ENCODE assay signal across 22 cellular contexts in genomic region chr2:22035333-22035964, GRCh38.
DNase-seq lines count a peak whose midpoint lies in the region; ATAC-seq and TF ChIP-seq lines count a peak whose summit lies in the region.
"Had no signal": no experiment of that assay in that cellular context is flagged by ENCODE, and none has a peak within 500 bp of the region (broad histone marks: within the 10 kb centered on the region; RNA-seq: fewer than 3 reads in every experiment).

No MANE protein-coding gene starts in this region.

- no peaks in the 10 kb centered on the region for H3K36me3 Mint-ChIP-seq in mesothelial cell of epicardium
- H3K36me3 Mint-ChIP-seq: CD8-positive, alpha-beta T cell had no signal

- peaks cover 13% of the 10 kb centered on the region for H3K9me3 Mint-ChIP-seq in mesothelial cell of epicardium

- no peak overlapping the region for H3K4me3 Mint-ChIP-seq in mesothelial cell of epicardium
- H3K4me3 Mint-ChIP-seq: CD8-positive, alpha-beta T cell; HFFc6 had no signal

- H3K4me3 ChIP-seq in SK-N-MC (peak overlapping the region; percentile 70), heart left ventricle (no peak overlapping the region), breast epithelium (no peak overlapping the region)
- H3K4me3 ChIP-seq: BLaER1 treated with 17β-estradiol and CSF1 and Interleukin-3, amounts not matched to agents 10 nM and 100 nM; PC-9; SJCRH30 had no signal

- peak overlapping the region; percentile 98 for H3K27ac ChIP-seq in SK-N-MC
- peak overlapping the region in 6 of 12 donors; percentile 10 to 52 (median 40) for H3K27ac ChIP-seq in heart left ventricle
- H3K27ac ChIP-seq in breast epithelium = no peak overlapping the region
- H3K27ac ChIP-seq: BLaER1 treated with 17β-estradiol and CSF1 and Interleukin-3, amounts not matched to agents 10 nM and 100 nM; PC-9; RWPE1; SJCRH30 had no signal

- TF ChIP-seq POLR2A in heart left ventricle (IDR thresholded peaks at IDR 0.05) (no peak), breast epithelium (IDR thresholded peaks at IDR 0.05) (no peak)

- H3K4me1 Mint-ChIP-seq in mesothelial cell of epicardium = peaks cover 8% of the 10 kb centered on the region

- H3K36me3 ChIP-seq in SK-N-MC (ENCODE audit: insufficient read depth, low read length) (0 out of 2 replicates have a peak, but pooled peaks cover 4% of the 10 kb centered on the region), heart left ventricle (no peaks in the 10 kb centered on the region), breast epithelium (no peaks in the 10 kb centered on the region)
- H3K36me3 ChIP-seq: BLaER1 treated with 17β-estradiol and CSF1 and Interleukin-3, amounts not matched to agents 10 nM and 100 nM; SJCRH30 had no signal

- H3K4me1 ChIP-seq in heart left ventricle (peaks cover 0 to 32% (median 8%) of the 10 kb centered on the region in 12 donors), breast epithelium (no peaks in the 10 kb centered on the region)
- H3K4me1 ChIP-seq: BLaER1 treated with 17β-estradiol and CSF1 and Interleukin-3, amounts not matched to agents 10 nM and 100 nM; SJCRH30 had no signal

- H3K9ac ChIP-seq in SK-N-MC (ENCODE audit: insufficient read length) = peak overlapping the region; percentile 61
- H3K9ac ChIP-seq: BLaER1 treated with 17β-estradiol and CSF1 and Interleukin-3, amounts not matched to agents 10 nM and 100 nM had no signal

- DNase-seq in Ammon's horn (ENCODE audit: low spot score) (peak; percentile 67), SK-N-MC (ENCODE audit: low read depth, low spot score) (no peak), heart left ventricle (peak in 4 of 5 donors; percentile 38 to 65 (median 47)), mesothelial cell of epicardium (ENCODE audit: low spot score in 2 of 2, unreplicated experiment in 2 of 2) (no peak), germinal center (ENCODE audit: low spot score) (no peak), breast epithelium (ENCODE audit: low spot score in 2 of 2) (no peak), AML-193 (lab: John Stamatoyannopoulos, UW) (no peak)
- DNase-seq: Calu3; CD8-positive, alpha-beta T cell; H7; HFFc6; KBM-7; NCI-H1105; NCI-H187; NCI-H345; NCI-H524 treated with DMSO at 0.1 percent for 48 hours; PC-9; SJCRH30 had no signal

- peak overlapping the region; percentile 55 for H3K27ac Mint-ChIP-seq in mesothelial cell of epicardium
- H3K27ac Mint-ChIP-seq: CD8-positive, alpha-beta T cell; HFFc6 had no signal

- TF ChIP-seq CTCF in heart left ventricle (IDR thresholded peaks at IDR 0.05) = no peak
- no peak for TF ChIP-seq CTCF in mesothelial cell of epicardium (IDR thresholded peaks at IDR 0.05; ENCODE audit: unreplicated experiment)
- no peak for TF ChIP-seq CTCF in breast epithelium (IDR thresholded peaks at IDR 0.05)

- no peaks in the 10 kb centered on the region for H3K27me3 Mint-ChIP-seq in mesothelial cell of epicardium (ENCODE audit: low read depth)

- no peaks in the 10 kb centered on the region for H3K27me3 ChIP-seq in heart left ventricle
- no peaks in the 10 kb centered on the region for H3K27me3 ChIP-seq in breast epithelium
- H3K27me3 ChIP-seq: BLaER1 treated with 17β-estradiol and CSF1 and Interleukin-3, amounts not matched to agents 10 nM and 100 nM; SJCRH30 had no signal

- intact Hi-C loops in heart left ventricle (cut with DNase I) (no loop called here), breast epithelium (cut with DNase I; ENCODE audit: low total_unique reads) (no loop called here)

- WGBS in heart left ventricle, 4 donors = 36 to 48% (median 39%) methylated on average over 2 of the region's 2 CpGs

- peak; percentile 49 to 93 (median 88) for ATAC-seq in heart left ventricle
- ATAC-seq in GM18868 (IDR thresholded peaks at IDR 0.05; ENCODE audit: unreplicated experiment) = no peak
- ATAC-seq: CD8-positive, alpha-beta T cell; HepG2 had no signal

- peaks cover 3% of the 10 kb centered on the region; the same call in 1 of the 2 replicates for H3K9me3 ChIP-seq in SK-N-MC (ENCODE audit: low read depth, low read length)
- peaks cover 0 to 8% (median 0%) of the 10 kb centered on the region in 12 donors for H3K9me3 ChIP-seq in heart left ventricle
- H3K9me3 ChIP-seq in breast epithelium = no peaks in the 10 kb centered on the region
- H3K9me3 ChIP-seq: BLaER1 treated with 17β-estradiol and CSF1 and Interleukin-3, amounts not matched to agents 10 nM and 100 nM; SJCRH30 had no signal

Comparison
In these comparisons a context has a peak if more than half of its experiments do, and no peak if none do; other contexts are left out.
1. DNase-seq: peak in Ammon's horn (single experiment) and heart left ventricle (4 of 5); none in SK-N-MC (single experiment), mesothelial cell of epicardium (0 of 2), germinal center (single experiment), breast epithelium (0 of 2) and AML-193 (0 of 2).